In the genomic region with DNA sequence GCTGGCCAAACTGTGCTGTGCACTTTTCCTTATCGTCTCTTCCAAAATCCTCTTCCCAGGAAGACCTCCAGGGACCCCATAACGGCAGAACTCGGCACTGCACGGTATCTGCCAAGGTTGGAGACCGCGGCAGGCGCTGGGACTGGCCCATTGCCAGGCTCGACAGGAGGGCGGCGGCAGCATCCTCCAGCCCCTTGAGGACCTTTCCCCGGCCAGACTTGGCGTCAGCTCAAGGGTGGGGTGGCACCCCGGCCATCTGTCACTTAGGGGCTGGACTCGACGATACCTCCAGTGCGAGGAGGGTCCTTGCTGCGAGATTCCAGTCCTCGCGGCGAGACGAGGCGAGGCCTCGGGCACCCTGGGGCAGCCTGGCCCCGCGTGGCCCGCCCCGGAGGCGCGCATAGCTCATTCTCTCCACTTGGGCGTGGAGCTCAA, we compare ENCODE assay signal across 1 cellular context.
TF ChIP-seq lines count a peak whose summit lies in the region.

No MANE protein-coding gene starts in this region.

TF ChIP-seq in HEK293, 187 proteins besides CTCF, POLR2A, EP300 and RAD21 (continued from another document):
- TF ChIP-seq, protein P1, sequence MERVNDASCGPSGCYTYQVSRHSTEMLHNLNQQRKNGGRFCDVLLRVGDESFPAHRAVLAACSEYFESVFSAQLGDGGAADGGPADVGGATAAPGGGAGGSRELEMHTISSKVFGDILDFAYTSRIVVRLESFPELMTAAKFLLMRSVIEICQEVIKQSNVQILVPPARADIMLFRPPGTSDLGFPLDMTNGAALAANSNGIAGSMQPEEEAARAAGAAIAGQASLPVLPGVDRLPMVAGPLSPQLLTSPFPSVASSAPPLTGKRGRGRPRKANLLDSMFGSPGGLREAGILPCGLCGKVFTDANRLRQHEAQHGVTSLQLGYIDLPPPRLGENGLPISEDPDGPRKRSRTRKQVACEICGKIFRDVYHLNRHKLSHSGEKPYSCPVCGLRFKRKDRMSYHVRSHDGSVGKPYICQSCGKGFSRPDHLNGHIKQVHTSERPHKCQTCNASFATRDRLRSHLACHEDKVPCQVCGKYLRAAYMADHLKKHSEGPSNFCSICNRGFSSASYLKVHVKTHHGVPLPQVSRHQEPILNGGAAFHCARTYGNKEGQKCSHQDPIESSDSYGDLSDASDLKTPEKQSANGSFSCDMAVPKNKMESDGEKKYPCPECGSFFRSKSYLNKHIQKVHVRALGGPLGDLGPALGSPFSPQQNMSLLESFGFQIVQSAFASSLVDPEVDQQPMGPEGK (tag by site-specific recombination; IDR thresholded peaks at IDR 0.05) = peak; percentile 78
- TF ChIP-seq ZNF776 (tag by site-specific recombination; IDR thresholded peaks at IDR 0.05; ENCODE audit: borderline replicate concordance) (no peak), IKZF3 (tag by site-specific recombination; IDR thresholded peaks at IDR 0.05) (peak; percentile 58; the same call in 1 of the 2 replicates), ZNF324 (tag by site-specific recombination; IDR thresholded peaks at IDR 0.05) (peak; percentile 27; the same call in 1 of the 2 replicates), ZNF174 (tag by site-specific recombination; IDR thresholded peaks at IDR 0.05) (no peak), ZIC2 (tag by site-specific recombination; IDR thresholded peaks at IDR 0.05) (peak; percentile 91), ZNF2 (tag by site-specific recombination; IDR thresholded peaks at IDR 0.05) (0 out of 2 replicates have a peak, but pooled peaks have one; percentile 14), ZSCAN16 (tag by site-specific recombination; IDR thresholded peaks at IDR 0.05) (no peak), GLI4 (tag by site-specific recombination; IDR thresholded peaks at IDR 0.05) (no peak), ZBTB1 (tag by site-specific recombination; IDR thresholded peaks at IDR 0.05) (no peak), KLF8 (tag by site-specific recombination; IDR thresholded peaks at IDR 0.05) (peak; percentile 51), KLF1 (tag by site-specific recombination; IDR thresholded peaks at IDR 0.05) (peak; percentile 89), ZFP69B (tag by site-specific recombination; IDR thresholded peaks at IDR 0.05) (0 out of 2 replicates have a peak, but pooled peaks have one; percentile 6), ZNF423 (tag by site-specific recombination; IDR thresholded peaks at IDR 0.05) (peak; percentile 96), ZNF10 (tag by site-specific recombination; IDR thresholded peaks at IDR 0.05) (0 out of 2 replicates have a peak, but pooled peaks have one; percentile 33), GLIS2 (tag by site-specific recombination; IDR thresholded peaks at IDR 0.05) (peak; percentile 69), MZF1 (tag by site-specific recombination; IDR thresholded peaks at IDR 0.05; ENCODE audit: borderline replicate concordance) (0 out of 2 replicates have a peak, but pooled peaks have one; percentile 6), ZNF121 (tag by site-specific recombination; IDR thresholded peaks at IDR 0.05) (no peak), SP2 (tag by site-specific recombination; IDR thresholded peaks at IDR 0.05) (peak; percentile 54), ZNF335 (tag by site-specific recombination; conservative IDR thresholded peaks at IDR 0.05) (peak; percentile 96; the same call in 1 of the 2 replicates), KLF16 (tag by site-specific recombination; IDR thresholded peaks at IDR 0.05) (peak; percentile 35; the same call in 1 of the 2 replicates)
- TF ChIP-seq, protein P2, sequence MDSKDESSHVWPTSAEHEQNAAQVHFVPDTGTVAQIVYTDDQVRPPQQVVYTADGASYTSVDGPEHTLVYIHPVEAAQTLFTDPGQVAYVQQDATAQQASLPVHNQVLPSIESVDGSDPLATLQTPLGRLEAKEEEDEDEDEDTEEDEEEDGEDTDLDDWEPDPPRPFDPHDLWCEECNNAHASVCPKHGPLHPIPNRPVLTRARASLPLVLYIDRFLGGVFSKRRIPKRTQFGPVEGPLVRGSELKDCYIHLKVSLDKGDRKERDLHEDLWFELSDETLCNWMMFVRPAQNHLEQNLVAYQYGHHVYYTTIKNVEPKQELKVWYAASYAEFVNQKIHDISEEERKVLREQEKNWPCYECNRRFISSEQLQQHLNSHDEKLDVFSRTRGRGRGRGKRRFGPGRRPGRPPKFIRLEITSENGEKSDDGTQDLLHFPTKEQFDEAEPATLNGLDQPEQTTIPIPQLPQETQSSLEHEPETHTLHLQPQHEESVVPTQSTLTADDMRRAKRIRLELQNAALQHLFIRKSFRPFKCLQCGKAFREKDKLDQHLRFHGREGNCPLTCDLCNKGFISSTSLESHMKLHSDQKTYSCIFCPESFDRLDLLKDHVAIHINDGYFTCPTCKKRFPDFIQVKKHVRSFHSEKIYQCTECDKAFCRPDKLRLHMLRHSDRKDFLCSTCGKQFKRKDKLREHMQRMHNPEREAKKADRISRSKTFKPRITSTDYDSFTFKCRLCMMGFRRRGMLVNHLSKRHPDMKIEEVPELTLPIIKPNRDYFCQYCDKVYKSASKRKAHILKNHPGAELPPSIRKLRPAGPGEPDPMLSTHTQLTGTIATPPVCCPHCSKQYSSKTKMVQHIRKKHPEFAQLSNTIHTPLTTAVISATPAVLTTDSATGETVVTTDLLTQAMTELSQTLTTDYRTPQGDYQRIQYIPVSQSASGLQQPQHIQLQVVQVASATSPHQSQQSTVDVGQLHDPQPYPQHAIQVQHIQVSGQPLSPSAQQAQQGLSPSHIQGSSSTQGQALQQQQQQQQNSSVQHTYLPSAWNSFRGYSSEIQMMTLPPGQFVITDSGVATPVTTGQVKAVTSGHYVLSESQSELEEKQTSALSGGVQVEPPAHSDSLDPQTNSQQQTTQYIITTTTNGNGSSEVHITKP (tag by site-specific recombination; IDR thresholded peaks at IDR 0.05) = peak; percentile 32; the same call in 1 of the 2 replicates
- TF ChIP-seq, protein P3, sequence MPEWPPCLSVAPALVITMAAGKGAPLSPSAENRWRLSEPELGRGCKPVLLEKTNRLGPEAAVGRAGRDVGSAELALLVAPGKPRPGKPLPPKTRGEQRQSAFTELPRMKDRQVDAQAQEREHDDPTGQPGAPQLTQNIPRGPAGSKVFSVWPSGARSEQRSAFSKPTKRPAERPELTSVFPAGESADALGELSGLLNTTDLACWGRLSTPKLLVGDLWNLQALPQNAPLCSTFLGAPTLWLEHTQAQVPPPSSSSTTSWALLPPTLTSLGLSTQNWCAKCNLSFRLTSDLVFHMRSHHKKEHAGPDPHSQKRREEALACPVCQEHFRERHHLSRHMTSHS (tag by site-specific recombination; IDR thresholded peaks at IDR 0.05) = no peak
